ENCODE assay signal across 13 cellular contexts in the genomic region with DNA sequence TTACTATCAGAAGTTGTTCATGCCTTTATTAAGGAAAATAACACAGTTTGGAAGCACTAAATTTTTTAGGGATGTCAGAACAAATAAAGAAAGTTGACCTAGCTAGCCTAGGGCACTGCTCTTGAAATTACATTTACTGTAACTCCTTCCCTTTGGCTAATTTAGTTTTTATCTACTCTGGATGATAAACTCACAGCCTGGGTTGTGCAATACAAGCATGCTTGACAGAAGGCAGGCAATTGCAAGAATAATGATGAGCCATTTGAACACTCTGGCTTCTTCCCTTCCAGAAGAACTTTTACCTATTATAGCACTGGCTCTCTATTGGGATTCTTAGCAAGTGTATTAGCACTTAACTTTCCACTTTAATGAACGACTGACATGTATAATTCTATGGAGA.
"Had no signal": no experiment of that assay in that cellular context is flagged by ENCODE, and none has a peak within 500 bp of the region (broad histone marks: within the 10 kb centered on the region; RNA-seq: fewer than 3 reads in every experiment).

No MANE protein-coding gene starts in this region.

- ATAC-seq: activated T-cell treated with anti-CD3 and anti-CD28 coated beads, Interleukin-2, amount 50 U/mL, for 4 hours; gastrocnemius medialis; lower lobe of right lung; stimulated activated effector memory CD8-positive, alpha-beta T cell treated with anti-CD3 and anti-CD28 coated beads, Interleukin-12 subunit alpha, Interleukin-12 subunit beta, amount 100 ng/mL, for 72 hours had no signal

- H3K4me1 ChIP-seq: ascending aorta, gastrocnemius medialis, lower lobe of right lung, parathyroid adenoma, tibial nerve had no signal

- H3K9me3 ChIP-seq: ascending aorta, gastrocnemius medialis, lower lobe of right lung, tibial nerve had no signal

- H3K27me3 ChIP-seq: ascending aorta, gastrocnemius medialis, tibial nerve had no signal

- DNase-seq: activated CD4-positive, alpha-beta memory T cell treated with anti-CD3 and anti-CD28 coated beads for 36 hours; activated CD4-positive, CD25-positive, alpha-beta regulatory T cell treated with anti-CD3 and anti-CD28 coated beads, Interleukin-2, amount 50 U/mL, for 72 hours; activated gamma-delta T cell; activated naive CD8-positive, alpha-beta T cell treated with anti-CD3 and anti-CD28 coated beads for 36 hours; activated T-cell treated with anti-CD3 and anti-CD28 coated beads, Interleukin-2, amount 50 U/mL, for 4 hours; gastrocnemius medialis; kidney; lower lobe of right lung; retina had no signal

- H3K27ac ChIP-seq: ascending aorta, gastrocnemius medialis, lower lobe of right lung, parathyroid adenoma, tibial nerve had no signal

- H3K79me2 ChIP-seq: parathyroid adenoma had no signal

- H3K9ac ChIP-seq: parathyroid adenoma had no signal

- H2AFZ ChIP-seq: parathyroid adenoma had no signal

- H3K36me3 ChIP-seq: ascending aorta, gastrocnemius medialis, lower lobe of right lung, tibial nerve had no signal

- FAIRE-seq: kidney had no signal

- H3K4me3 ChIP-seq: ascending aorta, gastrocnemius medialis, lower lobe of right lung, tibial nerve had no signal
